1 cellular context compared by ENCODE assay signal in the genomic region with DNA sequence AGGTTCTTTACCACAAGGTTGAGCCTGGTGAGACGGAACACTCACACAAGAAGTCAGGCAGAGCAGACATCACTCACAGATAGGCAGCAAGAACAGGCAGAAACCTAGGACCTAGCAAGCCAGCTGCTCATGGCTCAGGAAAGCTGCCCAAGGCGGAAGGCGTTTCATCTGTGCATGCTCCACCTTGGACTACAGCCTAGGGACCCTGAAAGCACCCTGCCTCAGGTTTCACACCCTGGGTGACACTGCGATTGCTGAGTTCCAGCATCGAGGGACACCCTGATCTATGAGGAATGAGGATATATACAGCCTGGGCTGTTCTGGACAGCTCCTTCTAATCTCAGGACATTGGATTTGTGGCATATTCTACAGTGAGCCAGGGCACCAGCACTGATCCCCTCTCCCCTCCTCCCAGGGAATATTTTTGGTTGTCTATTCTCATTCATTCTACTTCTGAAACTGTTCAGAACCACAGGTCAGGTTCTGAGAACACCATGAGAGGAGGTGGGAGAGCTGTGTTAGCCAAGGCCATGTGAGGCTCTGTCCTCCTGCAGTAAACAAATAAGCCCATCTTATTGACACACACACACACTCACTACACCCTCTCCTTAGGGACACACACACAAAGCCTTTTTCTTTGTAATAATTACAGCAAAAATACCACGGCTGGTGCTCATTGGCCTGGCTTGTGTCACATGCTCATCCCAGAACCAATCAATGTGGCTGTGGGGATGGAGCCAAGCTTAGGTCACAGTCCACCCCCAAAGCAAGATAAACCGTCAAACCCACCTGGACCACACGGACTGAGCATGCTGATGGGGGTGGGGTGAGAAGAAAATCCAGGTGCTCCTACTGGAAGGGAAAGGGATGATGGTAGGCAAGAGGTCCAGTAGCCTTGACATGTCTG.
TF ChIP-seq lines count a peak whose summit lies in the region.

No MANE protein-coding gene starts in this region.

TF ChIP-seq in GM12878, 131 proteins besides CTCF, POLR2A, EP300 and RAD21:
- TF ChIP-seq, protein P1, sequence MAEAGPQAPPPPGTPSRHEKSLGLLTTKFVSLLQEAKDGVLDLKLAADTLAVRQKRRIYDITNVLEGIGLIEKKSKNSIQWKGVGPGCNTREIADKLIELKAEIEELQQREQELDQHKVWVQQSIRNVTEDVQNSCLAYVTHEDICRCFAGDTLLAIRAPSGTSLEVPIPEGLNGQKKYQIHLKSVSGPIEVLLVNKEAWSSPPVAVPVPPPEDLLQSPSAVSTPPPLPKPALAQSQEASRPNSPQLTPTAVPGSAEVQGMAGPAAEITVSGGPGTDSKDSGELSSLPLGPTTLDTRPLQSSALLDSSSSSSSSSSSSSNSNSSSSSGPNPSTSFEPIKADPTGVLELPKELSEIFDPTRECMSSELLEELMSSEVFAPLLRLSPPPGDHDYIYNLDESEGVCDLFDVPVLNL (IDR thresholded peaks at IDR 0.05; ENCODE audit: low read depth, low read length): no peak
- TF ChIP-seq, protein P2, sequence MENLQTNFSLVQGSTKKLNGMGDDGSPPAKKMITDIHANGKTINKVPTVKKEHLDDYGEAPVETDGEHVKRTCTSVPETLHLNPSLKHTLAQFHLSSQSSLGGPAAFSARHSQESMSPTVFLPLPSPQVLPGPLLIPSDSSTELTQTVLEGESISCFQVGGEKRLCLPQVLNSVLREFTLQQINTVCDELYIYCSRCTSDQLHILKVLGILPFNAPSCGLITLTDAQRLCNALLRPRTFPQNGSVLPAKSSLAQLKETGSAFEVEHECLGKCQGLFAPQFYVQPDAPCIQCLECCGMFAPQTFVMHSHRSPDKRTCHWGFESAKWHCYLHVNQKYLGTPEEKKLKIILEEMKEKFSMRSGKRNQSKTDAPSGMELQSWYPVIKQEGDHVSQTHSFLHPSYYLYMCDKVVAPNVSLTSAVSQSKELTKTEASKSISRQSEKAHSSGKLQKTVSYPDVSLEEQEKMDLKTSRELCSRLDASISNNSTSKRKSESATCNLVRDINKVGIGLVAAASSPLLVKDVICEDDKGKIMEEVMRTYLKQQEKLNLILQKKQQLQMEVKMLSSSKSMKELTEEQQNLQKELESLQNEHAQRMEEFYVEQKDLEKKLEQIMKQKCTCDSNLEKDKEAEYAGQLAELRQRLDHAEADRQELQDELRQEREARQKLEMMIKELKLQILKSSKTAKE (IDR thresholded peaks at IDR 0.05; ENCODE audit: low read depth, poor library complexity, severe bottlenecking): no peak
- no peak for TF ChIP-seq NR2F1 (conservative IDR thresholded peaks at IDR 0.05)
- TF ChIP-seq NRF1 (conservative IDR thresholded peaks at IDR 0.05; ENCODE audit: low read depth, low read length): no peak
- no peak for TF ChIP-seq GABPA (IDR thresholded peaks at IDR 0.05; ENCODE audit: low read depth)
- no peak for TF ChIP-seq RFX5 (IDR thresholded peaks at IDR 0.05; ENCODE audit: low read depth, low read length)
- no peak for TF ChIP-seq ZNF207 (IDR thresholded peaks at IDR 0.05; ENCODE audit: borderline replicate concordance)
- no peak for TF ChIP-seq CBFB (IDR thresholded peaks at IDR 0.05; ENCODE audit: low read depth)
